In genomic region chr16:57697896-57698537, GRCh38 we compare ENCODE assay signal across 24 cellular contexts. TPM values are rescaled to one million over a fixed set of nuclear protein-coding genes. Genes with fewer than 3 reads are reported as not detected.
DNase-seq lines count a peak whose midpoint lies in the region; ATAC-seq and TF ChIP-seq lines count a peak whose summit lies in the region.
"Had no signal": no experiment of that assay in that cellular context is flagged by ENCODE, and none has a peak within 500 bp of the region (broad histone marks: within the 10 kb centered on the region; RNA-seq: fewer than 3 reads in every experiment).

No MANE protein-coding gene starts in this region.

- H3K4me1 Mint-ChIP-seq in neural crest cell: peaks cover 31% of the 10 kb centered on the region
- peaks cover 7% of the 10 kb centered on the region for H3K4me1 Mint-ChIP-seq in stimulated activated effector memory CD8-positive, alpha-beta T cell treated with anti-CD3 and anti-CD28 coated beads, Interleukin-12 subunit alpha, Interleukin-12 subunit beta, amount 100 ng/mL, for 72 hours

- H3K27ac ChIP-seq in HEK293 (ENCODE audit: extremely low read depth, low read depth, low read length) (no peak overlapping the region), coronary artery (no peak overlapping the region)
- H3K27ac ChIP-seq: A549, GM23248 had no signal

- DNase-seq in coronary artery (ENCODE audit: low spot score): peak; percentile 62
- DNase-seq in neural crest cell (ENCODE audit: low read depth, low spot score): no peak
- no peak for DNase-seq in stimulated activated effector memory CD8-positive, alpha-beta T cell treated with anti-CD3 and anti-CD28 coated beads, Interleukin-12 subunit alpha, Interleukin-12 subunit beta, amount 100 ng/mL, for 72 hours (ENCODE audit: low spot score in 2 of 2)
- no peak for DNase-seq in stimulated activated CD4-positive, alpha-beta T cell treated with anti-CD3 and anti-CD28 coated beads, Interleukin-12 subunit alpha, Interleukin-12 subunit beta, amount 100 ng/mL, for 4 hours
- no peak for DNase-seq in glomerular visceral epithelial cell (ENCODE audit: extremely low spot score)
- DNase-seq: 8988T; ACHN; C1 segment of cervical spinal cord; Calu3; CD4-positive, alpha-beta memory T cell; COR-L47; DMS53; DMS79 treated with DMSO at 0.1 percent for 48 hours; GF-D8; GM23248; H9; HFFc6 had no signal

- no peak overlapping the region for H3K4me3 Mint-ChIP-seq in neural crest cell
- H3K4me3 Mint-ChIP-seq in stimulated activated effector memory CD8-positive, alpha-beta T cell treated with anti-CD3 and anti-CD28 coated beads, Interleukin-12 subunit alpha, Interleukin-12 subunit beta, amount 100 ng/mL, for 72 hours: no peak overlapping the region
- H3K4me3 Mint-ChIP-seq: CD4-positive, alpha-beta memory T cell; H9; HFFc6 had no signal

- H3K4me3 ChIP-seq in HEK293 (ENCODE audit: low read depth, low read length) (no peak overlapping the region), coronary artery (no peak overlapping the region)
- H3K4me3 ChIP-seq: A549, GM23248 had no signal

- H3K36me3 Mint-ChIP-seq in neural crest cell (ENCODE audit: low read depth): no peaks in the 10 kb centered on the region
- no peaks in the 10 kb centered on the region for H3K36me3 Mint-ChIP-seq in stimulated activated effector memory CD8-positive, alpha-beta T cell treated with anti-CD3 and anti-CD28 coated beads, Interleukin-12 subunit alpha, Interleukin-12 subunit beta, amount 100 ng/mL, for 72 hours
- H3K36me3 Mint-ChIP-seq: CD4-positive, alpha-beta memory T cell had no signal

- no peaks in the 10 kb centered on the region for H3K9me3 Mint-ChIP-seq in neural crest cell
- H3K9me3 Mint-ChIP-seq in stimulated activated effector memory CD8-positive, alpha-beta T cell treated with anti-CD3 and anti-CD28 coated beads, Interleukin-12 subunit alpha, Interleukin-12 subunit beta, amount 100 ng/mL, for 72 hours: no peaks in the 10 kb centered on the region
- H3K9me3 Mint-ChIP-seq: CD4-positive, alpha-beta memory T cell; H9; HFFc6 had no signal

- H3K27me3 Mint-ChIP-seq in neural crest cell (ENCODE audit: low read depth): no peaks in the 10 kb centered on the region

- CTCF ChIA-PET in HEK293 (lab: Yijun Ruan, JAX): interaction anchor here (0.6 to 0.7 kb wide), 2 partner anchors 9 to 323 kb away, joined by 3 read pairs; no protein-coding TSS in a partner anchor

- H3K9me3 ChIP-seq in HEK293 (ENCODE audit: control insufficient read depth, insufficient read depth, low read depth, low read length): no peaks in the 10 kb centered on the region
- H3K9me3 ChIP-seq: A549 had no signal

- ATAC-seq in stimulated activated effector memory CD8-positive, alpha-beta T cell treated with anti-CD3 and anti-CD28 coated beads, Interleukin-12 subunit alpha, Interleukin-12 subunit beta, amount 100 ng/mL, for 72 hours: no peak
- ATAC-seq in GM18868 (IDR thresholded peaks at IDR 0.05; ENCODE audit: unreplicated experiment): no peak
- ATAC-seq: A549, HCT116 had no signal

- peak overlapping the region; percentile 35 for H3K27ac Mint-ChIP-seq in neural crest cell (ENCODE audit: unreplicated experiment)
- H3K27ac Mint-ChIP-seq in stimulated activated effector memory CD8-positive, alpha-beta T cell treated with anti-CD3 and anti-CD28 coated beads, Interleukin-12 subunit alpha, Interleukin-12 subunit beta, amount 100 ng/mL, for 72 hours: peak overlapping the region; percentile 26
- H3K27ac Mint-ChIP-seq: H9, HFFc6 had no signal

- H3K36me3 ChIP-seq in HEK293 (ENCODE audit: control insufficient read depth in 2 of 2, insufficient read depth in 1 of 2, low read length in 2 of 2): no peaks in the 10 kb centered on the region

- no peaks in the 10 kb centered on the region for H3K4me1 ChIP-seq in HEK293 (ENCODE audit: control insufficient read depth, insufficient read depth, low read length)

- no peak for TF ChIP-seq CTCF in HEK293 (tag by site-specific recombination; IDR thresholded peaks at IDR 0.05)
- TF ChIP-seq CTCF in coronary artery (IDR thresholded peaks at IDR 0.05): no peak
- TF ChIP-seq CTCF in neural crest cell (conservative IDR thresholded peaks at IDR 0.05): no peak

- POLR2A ChIA-PET in HEK293 (lab: Yijun Ruan, JAX): no interaction called here

TF ChIP-seq in HEK293, 187 proteins besides CTCF, POLR2A, EP300 and RAD21:
- TF ChIP-seq ZBTB1 (tag by site-specific recombination; IDR thresholded peaks at IDR 0.05) (no peak), ZNF623 (tag by site-specific recombination; IDR thresholded peaks at IDR 0.05) (peak; percentile 57)

RNA-seq across cellular contexts. Expression of gene DRC7, which starts 3.4 kb away (rescaled TPM):
- 0.16 and 0.32 TPM in 2 replicates for total RNA-seq in neural crest cell
- total RNA-seq: Calu3; CD4-positive, alpha-beta memory T cell; Daoy; G401; GM23248; HFFc6 had no signal

RNA-seq across cellular contexts. Expression of gene ADGRG3, which starts 29.9 kb away (rescaled TPM):
- not detected in 2 replicates for total RNA-seq in neural crest cell
- total RNA-seq: Calu3; CD4-positive, alpha-beta memory T cell; Daoy; G401; GM23248; H4; HFFc6 had no signal

RNA-seq across cellular contexts. Expression of gene KATNB1, which starts 37.6 kb away (rescaled TPM):
- 42.1 and 47.4 TPM in 2 replicates for total RNA-seq in neural crest cell
